ENCODE assay signal across 30 cellular contexts in genomic region chr3:34635352-34635850, GRCh38.
"Had no signal": no experiment of that assay in that cellular context is flagged by ENCODE, and none has a peak within 500 bp of the region (broad histone marks: within the 10 kb centered on the region; RNA-seq: fewer than 3 reads in every experiment).

No MANE protein-coding gene starts in this region.

- DNase-seq: activated CD4-positive, alpha-beta T cell treated with anti-CD3 and anti-CD28 coated beads for 1 hour; activated CD4-positive, alpha-beta T cell treated with anti-CD3 and anti-CD28 coated beads for 4 hours; activated CD4-positive, alpha-beta T cell treated with anti-CD3 and anti-CD28 coated beads, Interleukin-2, amount 10 ng/mL, durations not matched to agents 7 days and 5 days; activated CD4-positive, alpha-beta T cell treated with anti-CD3 and anti-CD28 coated beads, Interleukin-2, amount 50 U/mL, for 48 hours; activated CD4-positive, CD25-positive, alpha-beta regulatory T cell; activated CD8-positive, alpha-beta memory T cell treated with anti-CD3 and anti-CD28 coated beads for 24 hours; activated CD8-positive, alpha-beta T cell treated with anti-CD3 and anti-CD28 coated beads for 36 hours; activated effector memory CD4-positive, alpha-beta T cell treated with Interleukin-2 at 50 U/mL for 16 hours; activated gamma-delta T cell treated with Interleukin-2 at 50 U/mL for 16 hours; activated naive CD4-positive, alpha-beta T cell treated with anti-CD3 and anti-CD28 coated beads, Interleukin-2, amount 50 U/mL, for 16 hours; activated naive CD4-positive, alpha-beta T cell treated with Interleukin-2 at 50 U/mL for 16 hours; activated T-cell treated with anti-CD3 and anti-CD28 coated beads, Interleukin-2, amount 50 U/mL, for 4 hours; amniotic stem cell; anterior cingulate cortex; brain microvascular endothelial cell; caudate nucleus; colonic mucosa; effector CD8-positive, alpha-beta T cell; esophagus squamous epithelium; foreskin melanocyte; head of caudate nucleus; T-helper 1 cell; T-helper 17 cell; T1000; WERI-Rb-1 had no signal

- H3K9me3 Mint-ChIP-seq: activated CD4-positive, alpha-beta T cell treated with anti-CD3 and anti-CD28 coated beads, Interleukin-2, amount 10 ng/mL, durations not matched to agents 7 days and 5 days; activated CD8-positive, alpha-beta T cell treated with anti-CD3 and anti-CD28 coated beads for 36 hours; activated T-cell treated with anti-CD3 and anti-CD28 coated beads, Interleukin-2, amount 50 U/mL, for 4 hours; activated T-helper 17 cell treated with anti-CD3 and anti-CD28 coated beads, Interleukin-2, amount 50 U/mL, for 72 hours; T-helper 2 cell treated with Interferon-gamma antibody and Interleukin-4, amounts not matched to agents 5 μg/mL and 100 μg/mL, for 36 hours had no signal

- H3K4me3 ChIP-seq: colonic mucosa, esophagus squamous epithelium, gastroesophageal sphincter had no signal

- H3K4me1 Mint-ChIP-seq: activated CD4-positive, alpha-beta T cell treated with anti-CD3 and anti-CD28 coated beads, Interleukin-2, amount 10 ng/mL, durations not matched to agents 7 days and 5 days; activated T-helper 17 cell treated with anti-CD3 and anti-CD28 coated beads, Interleukin-2, amount 50 U/mL, for 72 hours; T-helper 17 cell had no signal

- H3K27ac ChIP-seq: brain microvascular endothelial cell, colonic mucosa, epithelial cell of prostate, esophagus squamous epithelium, gastroesophageal sphincter, WERI-Rb-1 had no signal

- H3K36me3 ChIP-seq: brain microvascular endothelial cell, colonic mucosa, esophagus squamous epithelium, gastroesophageal sphincter, WERI-Rb-1 had no signal

- H3K4me3 Mint-ChIP-seq: activated CD4-positive, alpha-beta T cell treated with anti-CD3 and anti-CD28 coated beads, Interleukin-2, amount 10 ng/mL, durations not matched to agents 7 days and 5 days; activated CD8-positive, alpha-beta T cell treated with anti-CD3 and anti-CD28 coated beads for 36 hours; activated naive CD8-positive, alpha-beta T cell; activated T-cell treated with anti-CD3 and anti-CD28 coated beads, Interleukin-2, amount 50 U/mL, for 4 hours; activated T-helper 17 cell treated with anti-CD3 and anti-CD28 coated beads, Interleukin-2, amount 50 U/mL, for 72 hours; T-helper 17 cell; T-helper 2 cell treated with Interferon-gamma antibody and Interleukin-4, amounts not matched to agents 5 μg/mL and 100 μg/mL, for 36 hours had no signal

- H3K27ac Mint-ChIP-seq: activated CD4-positive, alpha-beta T cell treated with anti-CD3 and anti-CD28 coated beads, Interleukin-2, amount 10 ng/mL, durations not matched to agents 7 days and 5 days; activated CD8-positive, alpha-beta T cell treated with anti-CD3 and anti-CD28 coated beads for 36 hours; activated naive CD8-positive, alpha-beta T cell; activated T-helper 17 cell treated with anti-CD3 and anti-CD28 coated beads, Interleukin-2, amount 50 U/mL, for 72 hours; T-helper 17 cell; T-helper 2 cell treated with Interferon-gamma antibody and Interleukin-4, amounts not matched to agents 5 μg/mL and 100 μg/mL, for 36 hours had no signal

- ATAC-seq: activated CD8-positive, alpha-beta T cell treated with anti-CD3 and anti-CD28 coated beads for 36 hours; activated T-cell treated with anti-CD3 and anti-CD28 coated beads, Interleukin-2, amount 50 U/mL, for 4 hours; activated T-helper 17 cell treated with anti-CD3 and anti-CD28 coated beads, Interleukin-2, amount 50 U/mL, for 72 hours; gastroesophageal sphincter; T-helper 17 cell had no signal

- H3K36me3 Mint-ChIP-seq: activated naive CD8-positive, alpha-beta T cell had no signal

- H3K27me3 Mint-ChIP-seq: activated CD4-positive, alpha-beta T cell treated with anti-CD3 and anti-CD28 coated beads, Interleukin-2, amount 10 ng/mL, durations not matched to agents 7 days and 5 days; activated CD8-positive, alpha-beta T cell treated with anti-CD3 and anti-CD28 coated beads for 36 hours; activated naive CD8-positive, alpha-beta T cell; activated T-helper 17 cell treated with anti-CD3 and anti-CD28 coated beads, Interleukin-2, amount 50 U/mL, for 72 hours; T-helper 17 cell had no signal

- H3K4me1 ChIP-seq: colonic mucosa, esophagus squamous epithelium, gastroesophageal sphincter had no signal

- H3K27me3 ChIP-seq: brain microvascular endothelial cell, colonic mucosa, esophagus squamous epithelium, gastroesophageal sphincter had no signal

- H3K9me3 ChIP-seq: colonic mucosa, esophagus squamous epithelium had no signal
